Comparison of ENCODE assay signal across 10 cellular contexts in genomic region chr5:149982505-149982904, GRCh38. TPM values are rescaled to one million over a fixed set of nuclear protein-coding genes. Genes with fewer than 3 reads are reported as not detected.
"Had no signal": no experiment of that assay in that cellular context is flagged by ENCODE, and none has a peak within 500 bp of the region (broad histone marks: within the 10 kb centered on the region; RNA-seq: fewer than 3 reads in every experiment).

No MANE protein-coding gene starts in this region.

- H3K27ac ChIP-seq: KMS-11 had no signal

- DNase-seq: H9, HCEC 1CT, Karpas-422, KBM-7 had no signal

- H3K27ac Mint-ChIP-seq: GM23338, H9 had no signal

- H3K9ac ChIP-seq: KMS-11 had no signal

- H2AFZ ChIP-seq: GM23338 had no signal

- H3K4me1 Mint-ChIP-seq: GM23338 had no signal

- H3K9me3 Mint-ChIP-seq: GM23338, H9 had no signal

- H3K4me3 ChIP-seq: GM23338 had no signal

- ATAC-seq: GM23338 had no signal

- H3K4me3 Mint-ChIP-seq: GM23338, H9 had no signal

- H3K4me2 ChIP-seq: GM23338, KMS-11 had no signal

- FAIRE-seq: H1, H54, HTR-8/SVneo had no signal

RNA-seq across cellular contexts. Expression of gene PDE6A, which starts 37.9 kb away (rescaled TPM):
- total RNA-seq: GM23338, H1, H9, HT-29 had no signal
- polyA plus RNA-seq: H1 had no signal
